In the genomic region with DNA sequence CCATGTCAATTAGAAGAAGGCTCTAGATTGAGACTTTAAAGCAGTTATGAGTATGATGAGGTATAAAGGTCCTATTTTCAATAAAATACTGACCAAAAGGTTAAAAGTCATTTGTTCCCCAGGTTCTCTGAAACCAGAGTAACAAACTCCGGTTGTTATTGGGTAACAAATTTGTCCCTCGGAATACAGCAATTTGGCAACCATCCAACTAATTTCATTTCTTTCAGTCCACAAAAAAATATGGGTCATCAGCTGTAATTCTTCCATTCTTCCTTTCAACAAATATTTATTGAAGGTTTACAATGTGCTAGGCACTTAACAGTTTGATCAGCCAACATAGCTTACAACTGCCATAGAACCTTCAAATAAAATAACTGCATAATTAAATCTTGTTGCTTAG, we compare ENCODE assay signal across 1 cellular context.
TF ChIP-seq lines count a peak whose summit lies in the region.

No MANE protein-coding gene starts in this region.

TF ChIP-seq in K562, 482 proteins besides CTCF, POLR2A, EP300 and RAD21 (continued from another document):
- TF ChIP-seq, protein P1, sequence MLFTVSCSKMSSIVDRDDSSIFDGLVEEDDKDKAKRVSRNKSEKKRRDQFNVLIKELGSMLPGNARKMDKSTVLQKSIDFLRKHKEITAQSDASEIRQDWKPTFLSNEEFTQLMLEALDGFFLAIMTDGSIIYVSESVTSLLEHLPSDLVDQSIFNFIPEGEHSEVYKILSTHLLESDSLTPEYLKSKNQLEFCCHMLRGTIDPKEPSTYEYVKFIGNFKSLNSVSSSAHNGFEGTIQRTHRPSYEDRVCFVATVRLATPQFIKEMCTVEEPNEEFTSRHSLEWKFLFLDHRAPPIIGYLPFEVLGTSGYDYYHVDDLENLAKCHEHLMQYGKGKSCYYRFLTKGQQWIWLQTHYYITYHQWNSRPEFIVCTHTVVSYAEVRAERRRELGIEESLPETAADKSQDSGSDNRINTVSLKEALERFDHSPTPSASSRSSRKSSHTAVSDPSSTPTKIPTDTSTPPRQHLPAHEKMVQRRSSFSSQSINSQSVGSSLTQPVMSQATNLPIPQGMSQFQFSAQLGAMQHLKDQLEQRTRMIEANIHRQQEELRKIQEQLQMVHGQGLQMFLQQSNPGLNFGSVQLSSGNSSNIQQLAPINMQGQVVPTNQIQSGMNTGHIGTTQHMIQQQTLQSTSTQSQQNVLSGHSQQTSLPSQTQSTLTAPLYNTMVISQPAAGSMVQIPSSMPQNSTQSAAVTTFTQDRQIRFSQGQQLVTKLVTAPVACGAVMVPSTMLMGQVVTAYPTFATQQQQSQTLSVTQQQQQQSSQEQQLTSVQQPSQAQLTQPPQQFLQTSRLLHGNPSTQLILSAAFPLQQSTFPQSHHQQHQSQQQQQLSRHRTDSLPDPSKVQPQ (CRISPR knock-in tag; IDR thresholded peaks at IDR 0.05; ENCODE audit: borderline replicate concordance) = no peak
- TF ChIP-seq ZNF347 (CRISPR knock-in tag; IDR thresholded peaks at IDR 0.05; ENCODE audit: low read depth) (no peak), TOE1 (IDR thresholded peaks at IDR 0.05; ENCODE audit: borderline replicate concordance) (no peak), TOE1 (CRISPR knock-in tag; IDR thresholded peaks at IDR 0.05; ENCODE audit: borderline replicate concordance, low read depth) (no peak)
